Comparison of ENCODE assay signal across 1 cellular context in genomic region chr13:38355595-38356120, GRCh38.
TF ChIP-seq lines count a peak whose summit lies in the region.

No MANE protein-coding gene starts in this region.

TF ChIP-seq in K562, 482 proteins besides CTCF, POLR2A, EP300 and RAD21:
- no peak for TF ChIP-seq ELF1 (tag; IDR thresholded peaks at IDR 0.05)
- no peak for TF ChIP-seq NUFIP1 (IDR thresholded peaks at IDR 0.05; ENCODE audit: partially characterized antibody)
- no peak for TF ChIP-seq KDM5B (IDR thresholded peaks at IDR 0.05; ENCODE audit: insufficient replicate concordance, low read depth, low read length)
- TF ChIP-seq PTBP1 (IDR thresholded peaks at IDR 0.05; ENCODE audit: low read depth, low read length), result no peak
- TF ChIP-seq ZBTB49 (CRISPR knock-in tag; IDR thresholded peaks at IDR 0.05; ENCODE audit: borderline replicate concordance), result no peak
- TF ChIP-seq PHTF2 (CRISPR knock-in tag; IDR thresholded peaks at IDR 0.05), result no peak
- no peak for TF ChIP-seq ZNF224 (CRISPR knock-in tag; IDR thresholded peaks at IDR 0.05)
- no peak for TF ChIP-seq CHAMP1 (IDR thresholded peaks at IDR 0.05)
- peak; percentile 11; the same call in 1 of the 2 replicates for TF ChIP-seq MAFK (IDR thresholded peaks at IDR 0.05; ENCODE audit: low read length)
- no peak for TF ChIP-seq OTX1 (CRISPR knock-in tag; IDR thresholded peaks at IDR 0.05)
- 0 out of 2 replicates have a peak, but pooled peaks have one; percentile 9 for TF ChIP-seq C11orf30 (IDR thresholded peaks at IDR 0.05; ENCODE audit: low read depth)
- no peak for TF ChIP-seq GATA2 (CRISPR knock-in tag; IDR thresholded peaks at IDR 0.05)
- TF ChIP-seq ZNF316 (IDR thresholded peaks at IDR 0.05), result peak; percentile 49; the same call in 1 of the 2 replicates
- peak; percentile 38 for TF ChIP-seq MAFF (IDR thresholded peaks at IDR 0.05; ENCODE audit: low read length)
- no peak for TF ChIP-seq TBP (optimal IDR thresholded peaks at IDR 0.05; ENCODE audit: low read depth, low read length)
- TF ChIP-seq ZNF311 (CRISPR knock-in tag; IDR thresholded peaks at IDR 0.05), result no peak
- TF ChIP-seq SIRT6 (IDR thresholded peaks at IDR 0.05; ENCODE audit: low read depth, low read length), result no peak
